12 cellular contexts compared by ENCODE assay signal in the genomic region with DNA sequence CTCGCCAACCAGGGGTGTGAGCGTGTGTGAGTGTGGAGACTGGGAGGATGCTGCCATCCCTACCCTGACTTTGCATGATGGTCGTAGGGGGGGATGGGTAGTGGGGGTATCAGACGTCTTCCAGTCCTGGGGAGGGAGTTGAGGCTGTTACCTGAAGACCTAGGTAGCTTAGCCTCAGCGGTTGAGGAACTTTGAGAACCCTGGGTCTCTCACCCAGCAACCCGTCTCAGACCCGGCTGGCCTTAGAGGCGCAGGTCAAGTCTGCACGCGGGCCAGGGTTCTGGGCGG. TPM values are rescaled to one million over a fixed set of nuclear protein-coding genes. Genes with fewer than 3 reads are reported as not detected.
DNase-seq lines count a peak whose midpoint lies in the region; ATAC-seq and TF ChIP-seq lines count a peak whose summit lies in the region.
"Had no signal": no experiment of that assay in that cellular context is flagged by ENCODE, and none has a peak within 500 bp of the region (broad histone marks: within the 10 kb centered on the region; RNA-seq: fewer than 3 reads in every experiment).

No MANE protein-coding gene starts in this region.

- no peaks in the 10 kb centered on the region for H3K9me3 ChIP-seq in CD8-positive, alpha-beta memory T cell (ENCODE audit: low read length)
- H3K9me3 ChIP-seq in NT2/D1 (ENCODE audit: insufficient read depth, low read length) = no peaks in the 10 kb centered on the region
- H3K9me3 ChIP-seq in esophagus squamous epithelium = no peaks in the 10 kb centered on the region
- H3K9me3 ChIP-seq: spleen had no signal

- H3K36me3 Mint-ChIP-seq in CD8-positive, alpha-beta memory T cell = peaks cover 0 to 37% (median 0%) of the 10 kb centered on the region in 3 donors

- intact Hi-C loops in esophagus squamous epithelium (cut with DNase I) = no loop called here

- no peak overlapping the region for H3K4me3 ChIP-seq in CD8-positive, alpha-beta memory T cell (ENCODE audit: low read length)
- H3K4me3 ChIP-seq in NT2/D1 (ENCODE audit: insufficient read length, low read depth) = peak overlapping the region; percentile 74
- peak overlapping the region in 2 of 4 donors; percentile 23 to 55 for H3K4me3 ChIP-seq in esophagus squamous epithelium
- peak overlapping the region; percentile 83 for H3K4me3 ChIP-seq in retinal pigment epithelial cell (ENCODE audit: low read length)

- H3K9me3 Mint-ChIP-seq in CD8-positive, alpha-beta memory T cell = no peaks in the 10 kb centered on the region

- peaks cover 11% of the 10 kb centered on the region for H3K36me3 ChIP-seq in CD8-positive, alpha-beta memory T cell (ENCODE audit: insufficient read depth, low read length)
- H3K36me3 ChIP-seq in NT2/D1 (ENCODE audit: insufficient read depth, insufficient read length, low read length) (peaks cover 32% of the 10 kb centered on the region), esophagus squamous epithelium (peaks cover 10 to 51% (median 31%) of the 10 kb centered on the region in 3 donors)

- no peak for ATAC-seq in GM18511 (IDR thresholded peaks at IDR 0.05; ENCODE audit: unreplicated experiment)
- ATAC-seq in HG02610 (IDR thresholded peaks at IDR 0.05; ENCODE audit: unreplicated experiment) = no peak
- no peak for ATAC-seq in GM18519 (IDR thresholded peaks at IDR 0.05; ENCODE audit: low FRiP score, unreplicated experiment)

- no peak overlapping the region for H3K27ac Mint-ChIP-seq in CD8-positive, alpha-beta memory T cell

- no peak for TF ChIP-seq CTCF in esophagus squamous epithelium (IDR thresholded peaks at IDR 0.05)
- TF ChIP-seq CTCF in retinal pigment epithelial cell (conservative IDR thresholded peaks at IDR 0.05; ENCODE audit: low read depth, low read length) = no peak

- no peaks in the 10 kb centered on the region for H3K27me3 Mint-ChIP-seq in CD8-positive, alpha-beta memory T cell

- peaks cover 32% of the 10 kb centered on the region for H3K4me1 ChIP-seq in CD8-positive, alpha-beta memory T cell (ENCODE audit: insufficient read depth, low read length)
- H3K4me1 ChIP-seq in NT2/D1 (ENCODE audit: insufficient read depth, insufficient read length) (peaks cover 5% of the 10 kb centered on the region), esophagus squamous epithelium (peaks cover 37 to 60% (median 52%) of the 10 kb centered on the region in 3 donors)

- no peak for TF ChIP-seq POLR2A in esophagus squamous epithelium (IDR thresholded peaks at IDR 0.05)

- POLR2A ChIA-PET in CD8-positive, alpha-beta memory T cell (lab: Charles Lee) = no interaction called here

- H3K9ac ChIP-seq in NT2/D1 (ENCODE audit: insufficient read length, low read depth) = peak overlapping the region; percentile 81

- WGBS in esophagus squamous epithelium, 2 donors = 69 to 89% methylated on average over 3 to 8 of the region's 11 CpGs

- H3K4me3 Mint-ChIP-seq in CD8-positive, alpha-beta memory T cell = peak overlapping the region in 3 of 7 donors; percentile 45 to 77 (median 65)

- no peaks in the 10 kb centered on the region for H3K27me3 ChIP-seq in CD8-positive, alpha-beta memory T cell (ENCODE audit: insufficient read depth, low read length, poor library complexity, severe bottlenecking)
- H3K27me3 ChIP-seq in NT2/D1 (ENCODE audit: insufficient read depth, insufficient read length) (no peaks in the 10 kb centered on the region), esophagus squamous epithelium (no peaks in the 10 kb centered on the region)
- H3K27me3 ChIP-seq: spleen had no signal

- CTCF ChIA-PET in CD8-positive, alpha-beta memory T cell (lab: Charles Lee) = interaction anchor here (0.9 to 3.8 kb wide), 2 partner anchors 44 to 49 kb away, joined by 4 to 19 read pairs; no protein-coding TSS in a partner anchor

- H3K27ac ChIP-seq in CD8-positive, alpha-beta memory T cell (ENCODE audit: low read depth, low read length) = peak overlapping the region; percentile 91
- H3K27ac ChIP-seq in esophagus squamous epithelium = peak overlapping the region in 3 of 4 donors; percentile 72 to 97 (median 96)

- DNase-seq in CD8-positive, alpha-beta memory T cell = no peak
- no peak for DNase-seq in NT2/D1 (ENCODE audit: low read depth, low spot score)
- no peak for DNase-seq in esophagus squamous epithelium (lab: John Stamatoyannopoulos, UW)
- DNase-seq in retinal pigment epithelial cell (ENCODE audit: low read depth) = no peak
- DNase-seq in ecto neural progenitor cell (ENCODE audit: low spot score) = no peak
- DNase-seq: activated T-cell treated with anti-CD3 and anti-CD28 coated beads for 4 hours; spleen; stimulated activated naive CD4-positive, alpha-beta T cell treated with Interleukin-2 at 50 U/mL for 16 hours had no signal

- H3K4me1 Mint-ChIP-seq in CD8-positive, alpha-beta memory T cell = peaks cover 22 to 41% (median 32%) of the 10 kb centered on the region in 3 donors

RNA-seq across cellular contexts. Expression of a gene that starts 2.7 kb away (rescaled TPM):
- 100 to 1,000 TPM; 119 to 121 TPM for total RNA-seq in CD8-positive, alpha-beta memory T cell
- 25.5 TPM for polyA plus RNA-seq in CD8-positive, alpha-beta memory T cell
- 10 to 100 TPM; 39.8 to 53.7 (median 45.0) TPM for total RNA-seq in esophagus squamous epithelium

RNA-seq across cellular contexts. Expression of a gene that starts 4.4 kb away (rescaled TPM):
- total RNA-seq in CD8-positive, alpha-beta memory T cell = 10 to 100 TPM; 20.5 to 23.2 TPM
- polyA plus RNA-seq in CD8-positive, alpha-beta memory T cell = 14.3 TPM
- 10 to 100 TPM in 2 of 4 donors, 1 to 10 TPM in 2; 3.8 to 12.9 (median 8.6) TPM for total RNA-seq in esophagus squamous epithelium

RNA-seq across cellular contexts. Expression of a gene that starts 13.7 kb away (rescaled TPM):
- total RNA-seq in CD8-positive, alpha-beta memory T cell = 1 to 10 TPM; 2.6 to 3.6 TPM
- polyA plus RNA-seq in CD8-positive, alpha-beta memory T cell = not detected
- total RNA-seq in esophagus squamous epithelium = under 1 TPM in 2 of 4 donors, not detected in 2; 0.40 to 0.95 TPM
- total RNA-seq: G401 had no signal

RNA-seq across cellular contexts. Expression of a gene that starts 18.6 kb away (rescaled TPM):
- 10 to 100 TPM; 83.1 to 88.8 TPM for total RNA-seq in CD8-positive, alpha-beta memory T cell
- 52.0 TPM for polyA plus RNA-seq in CD8-positive, alpha-beta memory T cell
- total RNA-seq in esophagus squamous epithelium = 10 to 100 TPM; 43.0 to 83.6 (median 75.9) TPM

RNA-seq across cellular contexts. Expression of a gene that starts 21.2 kb away (rescaled TPM):
- 10 to 100 TPM; 81.7 to 83.5 TPM for total RNA-seq in CD8-positive, alpha-beta memory T cell
- polyA plus RNA-seq in CD8-positive, alpha-beta memory T cell = 69.7 TPM
- total RNA-seq in esophagus squamous epithelium = 10 to 100 TPM; 28.4 to 51.0 (median 35.2) TPM
